8 cellular contexts compared by ENCODE assay signal in the genomic region with DNA sequence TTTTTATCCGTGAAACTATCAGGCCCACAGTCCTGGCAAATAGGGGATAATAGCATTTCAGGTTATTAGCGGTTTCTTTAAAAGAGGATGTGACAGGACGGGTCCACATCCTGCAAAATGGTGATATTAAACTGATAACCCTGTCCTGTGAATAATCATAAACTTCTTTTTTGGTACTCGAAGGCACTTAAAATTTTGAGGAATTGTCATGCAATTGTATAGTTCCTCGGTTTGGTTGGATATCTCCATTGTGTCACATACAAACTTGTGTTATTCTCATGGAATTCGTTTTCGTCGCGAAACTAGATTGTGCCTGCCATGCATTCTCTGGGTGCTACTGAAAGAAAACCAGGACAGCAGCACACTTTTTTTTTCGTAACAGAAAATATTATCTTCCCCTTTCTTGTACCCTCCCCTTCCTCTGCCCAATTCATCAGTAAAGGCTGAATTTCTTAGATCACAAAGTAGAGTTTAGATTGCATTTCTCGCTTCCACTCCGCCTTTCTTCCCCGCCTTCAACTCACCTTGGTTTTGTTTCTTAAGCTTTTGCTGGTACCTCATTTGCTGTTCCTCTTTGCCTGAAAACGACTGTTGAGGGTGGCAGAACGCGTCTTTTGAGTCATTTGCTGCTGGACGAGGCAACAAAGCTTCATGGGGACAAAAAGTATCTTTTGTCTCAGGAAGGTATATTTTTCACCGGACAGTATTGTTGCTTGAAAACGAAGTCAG. TPM values are rescaled to one million over a fixed set of nuclear protein-coding genes. Genes with fewer than 3 reads are reported as not detected.
A peak's percentile ranks its signal among the peaks of the same experiment; 100 is the strongest.
DNase-seq lines count a peak whose midpoint lies in the region; ATAC-seq and TF ChIP-seq lines count a peak whose summit lies in the region.

No MANE protein-coding gene starts in this region.

- H3K9me3 Mint-ChIP-seq in activated naive CD4-positive, alpha-beta T cell treated with anti-CD3 and anti-CD28 coated beads, Interleukin-2, amount 10 ng/mL, durations not matched to agents 7 days and 5 days: no peaks in the 10 kb centered on the region
- H3K9me3 Mint-ChIP-seq in chondrocyte (ENCODE audit: low read depth) (no peaks in the 10 kb centered on the region), naive B cell (no peaks in the 10 kb centered on the region)

- no peaks in the 10 kb centered on the region for H3K9me2 ChIP-seq in Loucy (replicated peaks; ENCODE audit: low read depth, low read length)

- H3K4me1 Mint-ChIP-seq in activated naive CD4-positive, alpha-beta T cell treated with anti-CD3 and anti-CD28 coated beads, Interleukin-2, amount 10 ng/mL, durations not matched to agents 7 days and 5 days: peaks cover 38% of the 10 kb centered on the region
- peaks cover 44% of the 10 kb centered on the region for H3K4me1 Mint-ChIP-seq in chondrocyte (ENCODE audit: low read depth)
- peaks cover 21 to 38% (median 35%) of the 10 kb centered on the region in 3 donors for H3K4me1 Mint-ChIP-seq in naive B cell

- TF ChIP-seq CTCF in Loucy (conservative IDR thresholded peaks at IDR 0.05; ENCODE audit: low read length): no peak
- no peak for TF ChIP-seq CTCF in chondrocyte (IDR thresholded peaks at IDR 0.05)

- H3K27me3 ChIP-seq in Loucy (ENCODE audit: insufficient read depth, low read length, poor library complexity, severe bottlenecking): no peaks in the 10 kb centered on the region

- ATAC-seq in naive B cell (ENCODE audit: low read depth in 2 of 2): peak; percentile 9 to 14
- ATAC-seq in GM21717 (IDR thresholded peaks at IDR 0.05; ENCODE audit: unreplicated experiment): no peak

- DNase-seq in activated naive CD4-positive, alpha-beta T cell treated with anti-CD3 and anti-CD28 coated beads, Interleukin-2, amount 10 ng/mL, durations not matched to agents 7 days and 5 days: peak; percentile 35
- no peak for DNase-seq in activated naive CD4-positive, alpha-beta T cell treated with Interleukin-2 at 50 U/mL for 16 hours
- DNase-seq in chondrocyte (ENCODE audit: low spot score): no peak
- peak; percentile 43 for DNase-seq in naive B cell
- DNase-seq in activated CD4-positive, CD25-positive, alpha-beta regulatory T cell treated with anti-CD3 and anti-CD28 coated beads, Interleukin-2, amount 50 U/mL, for 72 hours: no peak
- DNase-seq in UCSD-AML1 (lab: John Stamatoyannopoulos, UW; ENCODE audit: unreplicated experiment): no peak

- no peaks in the 10 kb centered on the region for H3F3A ChIP-seq in Loucy (ENCODE audit: low read depth)

- H3K4me1 ChIP-seq in Loucy (ENCODE audit: insufficient read depth, low read length, poor library complexity, severe bottlenecking): peaks cover 54% of the 10 kb centered on the region

- H3K27ac Mint-ChIP-seq in activated naive CD4-positive, alpha-beta T cell treated with anti-CD3 and anti-CD28 coated beads, Interleukin-2, amount 10 ng/mL, durations not matched to agents 7 days and 5 days: peak overlapping the region; percentile 70
- peak overlapping the region; percentile 52 for H3K27ac Mint-ChIP-seq in chondrocyte (ENCODE audit: unreplicated experiment)
- H3K27ac Mint-ChIP-seq in naive B cell: peak overlapping the region in 5 of 6 donors; percentile 2 to 75 (median 15)

- H3K9me3 ChIP-seq in Loucy (ENCODE audit: insufficient read depth, low read depth, low read length): no peaks in the 10 kb centered on the region

- peak overlapping the region; percentile 90 for H3K4me2 ChIP-seq in Loucy (ENCODE audit: low read depth, low read length, poor library complexity, severe bottlenecking)

- H3K9ac ChIP-seq in Loucy (ENCODE audit: low read depth, low read length, poor library complexity, severe bottlenecking): peak overlapping the region; percentile 91

- H3K36me3 Mint-ChIP-seq in activated naive CD4-positive, alpha-beta T cell treated with anti-CD3 and anti-CD28 coated beads, Interleukin-2, amount 10 ng/mL, durations not matched to agents 7 days and 5 days: peaks cover 13% of the 10 kb centered on the region
- H3K36me3 Mint-ChIP-seq in chondrocyte (ENCODE audit: low read depth) (no peaks in the 10 kb centered on the region), naive B cell (no peaks in the 10 kb centered on the region)

- no peak overlapping the region for H3K4me3 Mint-ChIP-seq in activated naive CD4-positive, alpha-beta T cell treated with anti-CD3 and anti-CD28 coated beads, Interleukin-2, amount 10 ng/mL, durations not matched to agents 7 days and 5 days
- H3K4me3 Mint-ChIP-seq in chondrocyte (ENCODE audit: unreplicated experiment) (no peak overlapping the region), naive B cell (peak overlapping the region in 1 of 8 donors; percentile 92)

- H3K4me3 ChIP-seq in Loucy (ENCODE audit: low read length, poor library complexity, severe bottlenecking): peak overlapping the region; percentile 87

- CTCF ChIA-PET in activated naive CD4-positive, alpha-beta T cell treated with anti-CD3 and anti-CD28 coated beads, Interleukin-2, amount 10 ng/mL, durations not matched to agents 7 days and 5 days (lab: Charles Lee): interaction anchor here (0.7 to 0.8 kb wide), 2 partner anchors 10 to 37 kb away, joined by 3 to 5 read pairs; no protein-coding TSS in a partner anchor

- no peaks in the 10 kb centered on the region for H3K27me3 Mint-ChIP-seq in activated naive CD4-positive, alpha-beta T cell treated with anti-CD3 and anti-CD28 coated beads, Interleukin-2, amount 10 ng/mL, durations not matched to agents 7 days and 5 days
- H3K27me3 Mint-ChIP-seq in chondrocyte (ENCODE audit: low read depth) (no peaks in the 10 kb centered on the region), naive B cell (no peaks in the 10 kb centered on the region)

- peaks cover 41% of the 10 kb centered on the region for H4K20me1 ChIP-seq in Loucy (ENCODE audit: insufficient read depth, low read length, poor library complexity, severe bottlenecking)

- no peaks in the 10 kb centered on the region for H3K36me3 ChIP-seq in Loucy (ENCODE audit: insufficient read depth, low read length)

- H2AFZ ChIP-seq in Loucy (ENCODE audit: low read length): peak overlapping the region; percentile 71

- H3K79me2 ChIP-seq in Loucy (ENCODE audit: insufficient read depth, low read length): peaks cover 61% of the 10 kb centered on the region

RNA-seq across cellular contexts. Expression of gene CERS6, which starts 1.3 kb away (rescaled TPM):
- 29.8 to 45.9 TPM (median 30.8 TPM) in 3 replicates for total RNA-seq in chondrocyte
- 10 to 100 TPM in 2 of 6 donors, 1 to 10 TPM in 4; 5.8 to 11.9 (median 9.1) TPM for polyA plus RNA-seq in naive B cell (ENCODE audit: low read depth in 6 of 6)

Comparison
In these comparisons a context has a peak if more than half of its experiments do, and no peak if none do; other contexts are left out.
1. DNase-seq: peak in activated naive CD4-positive, alpha-beta T cell treated with anti-CD3 and anti-CD28 coated beads, Interleukin-2, amount 10 ng/mL, durations not matched to agents 7 days and 5 days (single experiment) and naive B cell (single experiment); none in activated naive CD4-positive, alpha-beta T cell treated with Interleukin-2 at 50 U/mL for 16 hours (single experiment), chondrocyte (single experiment), activated CD4-positive, CD25-positive, alpha-beta regulatory T cell treated with anti-CD3 and anti-CD28 coated beads, Interleukin-2, amount 50 U/mL, for 72 hours (single experiment) and UCSD-AML1 (single experiment).
2. H3K27ac Mint-ChIP-seq: peak in every context shown above with its lines; median percentile 70 in activated naive CD4-positive, alpha-beta T cell treated with anti-CD3 and anti-CD28 coated beads, Interleukin-2, amount 10 ng/mL, durations not matched to agents 7 days and 5 days; 52 in chondrocyte; 15 in naive B cell.